ENCODE assay signal across 15 cellular contexts in the genomic region with DNA sequence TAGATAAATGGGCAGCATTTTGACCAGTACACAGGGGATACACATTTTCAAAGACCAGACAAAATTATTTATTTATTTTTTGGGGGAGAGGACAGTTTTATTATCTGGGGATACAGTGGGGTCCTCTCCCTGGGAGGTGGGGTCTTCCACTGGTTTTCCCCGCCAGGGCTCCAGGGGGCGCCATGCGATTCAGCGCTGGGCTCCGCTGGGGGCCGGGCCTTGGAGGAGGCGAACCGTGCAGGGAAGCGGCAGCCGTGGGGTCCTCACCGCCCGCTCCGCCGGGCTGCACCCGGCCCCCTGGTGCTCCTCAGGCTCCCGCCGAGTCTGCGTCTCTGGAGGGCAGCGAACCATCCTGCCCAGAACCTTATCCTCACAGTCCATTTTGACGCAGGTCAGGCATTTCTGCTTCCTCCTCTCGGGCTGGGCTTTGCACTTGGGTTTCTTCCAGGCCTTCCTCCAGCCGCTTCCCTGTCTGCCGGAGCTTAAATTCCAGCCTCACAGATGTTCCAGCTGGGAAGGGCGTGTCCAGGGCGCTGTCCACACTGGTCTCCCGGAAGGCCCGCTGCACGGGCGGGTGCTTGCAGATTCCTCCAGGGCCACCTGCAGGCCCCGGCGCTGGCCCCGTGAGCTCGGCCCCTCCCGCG. TPM values are rescaled to one million over a fixed set of nuclear protein-coding genes. Genes with fewer than 3 reads are reported as not detected.
DNase-seq lines count a peak whose midpoint lies in the region; ATAC-seq and TF ChIP-seq lines count a peak whose summit lies in the region.
"Not testable (repeated sequence)": the region's sequence is repeated elsewhere in the genome, so short reads cannot be mapped to it uniquely, and the experiment has no call there.
"Had no signal": no experiment of that assay in that cellular context is flagged by ENCODE, and none has a peak within 500 bp of the region (broad histone marks: within the 10 kb centered on the region; RNA-seq: fewer than 3 reads in every experiment).

No MANE protein-coding gene starts in this region.

- not testable (repeated sequence) for H3K4me1 ChIP-seq in HCT116 (ENCODE audit: control insufficient read depth in 1 of 2, insufficient read depth in 2 of 2, low read length in 2 of 2)

- peak; percentile 37 for TF ChIP-seq CTCF in CD4-positive, alpha-beta T cell (IDR thresholded peaks at IDR 0.05)
- TF ChIP-seq CTCF in HCT116 (IDR thresholded peaks at IDR 0.05 in 2 of 3, conservative IDR thresholded peaks at IDR 0.05 in 1 of 3; ENCODE audit: borderline replicate concordance in 1 of 3, insufficient read depth in 1 of 3, low read depth in 2 of 3, low read length in 2 of 3), result not testable (repeated sequence)

- H3K9ac ChIP-seq in HCT116 (ENCODE audit: low read length), result not testable (repeated sequence)

- not testable (repeated sequence) for H3K4me3 ChIP-seq in HCT116 (replicated peaks in 1 of 2; ENCODE audit: low read depth in 1 of 2, low read length in 2 of 2); MG63

- not testable (repeated sequence) for H2AFZ ChIP-seq in HCT116 (ENCODE audit: low read depth, low read length, poor library complexity, severe bottlenecking)

- intact Hi-C loops in CD4-positive, alpha-beta T cell (cut with DNase I, micrococcal nuclease); HCT116 (cut with micrococcal nuclease): not testable (repeated sequence)

- H3K4me3 Mint-ChIP-seq in CD4-positive, alpha-beta T cell, result not testable (repeated sequence)
- H3K4me3 Mint-ChIP-seq in effector memory CD8-positive, alpha-beta T cell, result peak overlapping the region; percentile 38 to 61

- H3K27me3 ChIP-seq in CD4-positive, alpha-beta T cell (ENCODE audit: control insufficient read depth, insufficient read depth, low read length); HCT116 (ENCODE audit: insufficient read depth, low read length); MG63: not testable (repeated sequence)

- DNase-seq in CD4-positive, alpha-beta T cell, result peak in 1 of 10 experiments; percentile 10
- not testable (repeated sequence) for DNase-seq in HCT116 (ENCODE audit: low read depth, low spot score); effector memory CD8-positive, alpha-beta T cell
- peak; percentile 16 for DNase-seq in MG63
- peak; percentile 33 for DNase-seq in activated CD4-positive, alpha-beta T cell treated with anti-CD3 and anti-CD28 coated beads for 48 hours
- peak; percentile 38 for DNase-seq in activated naive CD4-positive, alpha-beta T cell treated with Interleukin-2 at 50 U/mL for 16 hours
- DNase-seq in stimulated activated CD4-positive, alpha-beta T cell treated with anti-CD3 and anti-CD28 coated beads, Interleukin-15, amount 100 ng/mL, for 24 hours, result peak; percentile 34

- POLR2A ChIA-PET in CD4-positive, alpha-beta T cell (lab: Charles Lee); HCT116 (lab: Charles Lee): not testable (repeated sequence)

- not testable (repeated sequence) for TF ChIP-seq POLR2A in HCT116 (IDR thresholded peaks at IDR 0.05; ENCODE audit: borderline replicate concordance, extremely low read depth, insufficient read depth, insufficient read length)

- not testable (repeated sequence) for TF ChIP-seq RAD21 in HCT116 (IDR thresholded peaks at IDR 0.05; ENCODE audit: low read depth)

- H3K27ac Mint-ChIP-seq in CD4-positive, alpha-beta T cell; effector memory CD8-positive, alpha-beta T cell: not testable (repeated sequence)

- RAD21 ChIA-PET in HCT116 (lab: Charles Lee; ENCODE audit: low non-redundant PET in 1 of 2, low total read pairs in 2 of 2, uncharacterized antibody in 2 of 2, unreplicated experiment in 2 of 2), result not testable (repeated sequence)

- not testable (repeated sequence) for H3K27ac ChIP-seq in CD4-positive, alpha-beta T cell (ENCODE audit: low read depth, low read length); HCT116 (ENCODE audit: low read depth, low read length)

- H3K9me2 ChIP-seq in HCT116 (ENCODE audit: insufficient read depth), result not testable (repeated sequence)

- H3K36me3 ChIP-seq in HCT116 (ENCODE audit: control insufficient read depth in 1 of 2, insufficient read depth in 2 of 2, low read length in 2 of 2); MG63: not testable (repeated sequence)

- H3K27me3 Mint-ChIP-seq in CD4-positive, alpha-beta T cell; effector memory CD8-positive, alpha-beta T cell: not testable (repeated sequence)

- CTCF ChIA-PET in CD4-positive, alpha-beta T cell (lab: Charles Lee); HCT116 (lab: Charles Lee): not testable (repeated sequence)

- H3K79me2 ChIP-seq in HCT116 (ENCODE audit: insufficient read depth, low read length), result not testable (repeated sequence)

- BruUV-seq in HCT116 (replicated peaks; lab: Mats Ljungman, UMichigan), result not testable (repeated sequence)

- H3K9me3 Mint-ChIP-seq in CD4-positive, alpha-beta T cell; effector memory CD8-positive, alpha-beta T cell: not testable (repeated sequence)

- H3K9me3 ChIP-seq in CD4-positive, alpha-beta T cell (ENCODE audit: control insufficient read depth, low read length); HCT116 (ENCODE audit: control insufficient read depth in 1 of 2, insufficient read depth in 1 of 2, low read depth in 1 of 2, low read length in 2 of 2); MG63: not testable (repeated sequence)

- not testable (repeated sequence) for H4K20me1 ChIP-seq in HCT116 (ENCODE audit: insufficient read depth)

- H3K4me2 ChIP-seq in HCT116 (ENCODE audit: low read length), result not testable (repeated sequence)

- not testable (repeated sequence) for H3K36me3 Mint-ChIP-seq in CD4-positive, alpha-beta T cell (ENCODE audit: low read depth); effector memory CD8-positive, alpha-beta T cell (ENCODE audit: insufficient read depth)

- ATAC-seq in CD4-positive, alpha-beta T cell (ENCODE audit: poor library complexity), result peak; percentile 51
- ATAC-seq in HCT116, result peak; percentile 82
- peak; percentile 55 for ATAC-seq in effector memory CD8-positive, alpha-beta T cell (replicated peaks)

- not testable (repeated sequence) for H3K4me1 Mint-ChIP-seq in CD4-positive, alpha-beta T cell (ENCODE audit: low read depth); effector memory CD8-positive, alpha-beta T cell (ENCODE audit: low read depth in 2 of 2)

RNA-seq across cellular contexts. Expression of a gene that starts 10.7 kb away (rescaled TPM):
- not detected for total RNA-seq in CD4-positive, alpha-beta T cell
- total RNA-seq in HCT116 (2021; ENCODE audit: unreplicated experiment), result not detected
- 0.15 TPM in 1 of 2 replicates, not detected in the other for polyA plus RNA-seq in HCT116 (2012)
- not detected in 2 replicates for total RNA-seq in MG63 (2014; rRNA removed; shearing (Covaris generic); ENCODE audit: low replicate concordance)
- total RNA-seq: activated T-helper 2 cell treated with anti-CD3 and anti-CD28 coated beads, Interferon-gamma antibody, Interleukin-2, Interleukin-4, amounts not matched to agents 10 μg/mL and 5 μg/mL and 100 μg/mL, durations not matched to agents 14 hours and 24 hours and 36 hours; GM23248; heart left ventricle; mammary epithelial cell; PC-9; progenitor cell of endocrine pancreas; sciatic nerve had no signal
- polyA plus RNA-seq: esophagus, GM23248, heart left ventricle, mammary epithelial cell had no signal
